Comparison of ENCODE assay signal across 1 cellular context in the genomic region with DNA sequence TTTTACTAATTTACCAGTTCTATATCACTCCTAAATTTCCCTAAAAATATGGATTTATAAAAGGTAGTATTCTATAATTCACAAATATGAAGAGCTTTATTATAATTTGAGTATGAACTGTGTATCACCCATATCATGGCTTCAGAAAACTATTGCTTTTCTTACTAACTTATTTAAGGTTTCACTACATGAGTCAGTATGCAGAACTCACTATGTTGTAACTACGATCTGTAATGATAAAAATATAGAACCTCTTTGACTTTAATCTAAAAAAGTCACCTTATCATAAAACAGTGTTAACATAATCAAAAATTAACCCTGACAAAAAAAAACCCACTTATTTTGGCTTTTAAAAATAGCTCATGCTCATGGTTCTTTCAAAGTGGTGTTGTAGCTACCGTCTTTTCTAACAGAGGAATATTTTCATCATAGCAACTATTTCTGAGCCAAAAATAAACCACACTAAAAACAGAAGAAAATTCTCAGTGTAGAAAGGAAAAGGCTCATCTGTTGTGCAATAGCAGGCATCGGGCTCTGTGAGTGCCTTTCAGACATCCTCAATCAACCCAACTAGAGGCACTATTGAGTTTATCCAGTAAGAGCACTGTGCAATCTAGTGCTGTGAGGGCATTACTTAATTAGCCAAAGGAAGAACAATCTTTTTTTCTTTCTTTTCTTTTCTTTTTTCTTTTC.
A peak's percentile ranks its signal among the peaks of the same experiment; 100 is the strongest.
TF ChIP-seq lines count a peak whose summit lies in the region.

No MANE protein-coding gene starts in this region.

TF ChIP-seq in K562, 482 proteins besides CTCF, POLR2A, EP300 and RAD21:
- TF ChIP-seq CXXC5 (CRISPR knock-in tag; IDR thresholded peaks at IDR 0.05), result no peak
- TF ChIP-seq, protein P1, sequence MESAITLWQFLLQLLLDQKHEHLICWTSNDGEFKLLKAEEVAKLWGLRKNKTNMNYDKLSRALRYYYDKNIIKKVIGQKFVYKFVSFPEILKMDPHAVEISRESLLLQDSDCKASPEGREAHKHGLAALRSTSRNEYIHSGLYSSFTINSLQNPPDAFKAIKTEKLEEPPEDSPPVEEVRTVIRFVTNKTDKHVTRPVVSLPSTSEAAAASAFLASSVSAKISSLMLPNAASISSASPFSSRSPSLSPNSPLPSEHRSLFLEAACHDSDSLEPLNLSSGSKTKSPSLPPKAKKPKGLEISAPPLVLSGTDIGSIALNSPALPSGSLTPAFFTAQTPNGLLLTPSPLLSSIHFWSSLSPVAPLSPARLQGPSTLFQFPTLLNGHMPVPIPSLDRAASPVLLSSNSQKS (CRISPR knock-in tag; IDR thresholded peaks at IDR 0.05), result no peak
- TF ChIP-seq, protein P2, sequence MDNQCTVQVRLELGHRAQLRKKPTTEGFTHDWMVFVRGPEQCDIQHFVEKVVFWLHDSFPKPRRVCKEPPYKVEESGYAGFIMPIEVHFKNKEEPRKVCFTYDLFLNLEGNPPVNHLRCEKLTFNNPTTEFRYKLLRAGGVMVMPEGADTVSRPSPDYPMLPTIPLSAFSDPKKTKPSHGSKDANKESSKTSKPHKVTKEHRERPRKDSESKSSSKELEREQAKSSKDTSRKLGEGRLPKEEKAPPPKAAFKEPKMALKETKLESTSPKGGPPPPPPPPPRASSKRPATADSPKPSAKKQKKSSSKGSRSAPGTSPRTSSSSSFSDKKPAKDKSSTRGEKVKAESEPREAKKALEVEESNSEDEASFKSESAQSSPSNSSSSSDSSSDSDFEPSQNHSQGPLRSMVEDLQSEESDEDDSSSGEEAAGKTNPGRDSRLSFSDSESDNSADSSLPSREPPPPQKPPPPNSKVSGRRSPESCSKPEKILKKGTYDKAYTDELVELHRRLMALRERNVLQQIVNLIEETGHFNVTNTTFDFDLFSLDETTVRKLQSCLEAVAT (IDR thresholded peaks at IDR 0.05), result peak in 1 of 2 experiments; percentile 98; a peak in 2 of 4 replicates
- TF ChIP-seq FOXP1 (CRISPR knock-in tag; IDR thresholded peaks at IDR 0.05), result no peak
- TF ChIP-seq, protein P3, sequence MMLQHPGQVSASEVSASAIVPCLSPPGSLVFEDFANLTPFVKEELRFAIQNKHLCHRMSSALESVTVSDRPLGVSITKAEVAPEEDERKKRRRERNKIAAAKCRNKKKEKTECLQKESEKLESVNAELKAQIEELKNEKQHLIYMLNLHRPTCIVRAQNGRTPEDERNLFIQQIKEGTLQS (IDR thresholded peaks at IDR 0.05), result peak; percentile 29; the same call in 1 of the 2 replicates
- TF ChIP-seq, protein P3 (CRISPR knock-in tag; conservative IDR thresholded peaks at IDR 0.05), result no peak
- peak; percentile 82 for TF ChIP-seq CEBPG (CRISPR knock-in tag; IDR thresholded peaks at IDR 0.05)
- TF ChIP-seq CEBPG (tag; conservative IDR thresholded peaks at IDR 0.05 in 1 of 2, IDR thresholded peaks at IDR 0.05 in 1 of 2), result peak; percentile 92 to 95
- TF ChIP-seq ZKSCAN1 (IDR thresholded peaks at IDR 0.05; ENCODE audit: low read depth, low read length), result no peak
- TF ChIP-seq, protein P4, sequence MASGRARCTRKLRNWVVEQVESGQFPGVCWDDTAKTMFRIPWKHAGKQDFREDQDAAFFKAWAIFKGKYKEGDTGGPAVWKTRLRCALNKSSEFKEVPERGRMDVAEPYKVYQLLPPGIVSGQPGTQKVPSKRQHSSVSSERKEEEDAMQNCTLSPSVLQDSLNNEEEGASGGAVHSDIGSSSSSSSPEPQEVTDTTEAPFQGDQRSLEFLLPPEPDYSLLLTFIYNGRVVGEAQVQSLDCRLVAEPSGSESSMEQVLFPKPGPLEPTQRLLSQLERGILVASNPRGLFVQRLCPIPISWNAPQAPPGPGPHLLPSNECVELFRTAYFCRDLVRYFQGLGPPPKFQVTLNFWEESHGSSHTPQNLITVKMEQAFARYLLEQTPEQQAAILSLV (tag; IDR thresholded peaks at IDR 0.05), result 0 out of 2 replicates have a peak, but pooled peaks have one; percentile 39
- no peak for TF ChIP-seq TOE1 (IDR thresholded peaks at IDR 0.05; ENCODE audit: borderline replicate concordance)
- TF ChIP-seq TOE1 (CRISPR knock-in tag; IDR thresholded peaks at IDR 0.05; ENCODE audit: borderline replicate concordance, low read depth), result no peak
- peak; percentile 98 for TF ChIP-seq CEBPB (tag; IDR thresholded peaks at IDR 0.05)
- no peak for TF ChIP-seq RB1 (IDR thresholded peaks at IDR 0.05; ENCODE audit: low read depth)
- TF ChIP-seq, protein P5, sequence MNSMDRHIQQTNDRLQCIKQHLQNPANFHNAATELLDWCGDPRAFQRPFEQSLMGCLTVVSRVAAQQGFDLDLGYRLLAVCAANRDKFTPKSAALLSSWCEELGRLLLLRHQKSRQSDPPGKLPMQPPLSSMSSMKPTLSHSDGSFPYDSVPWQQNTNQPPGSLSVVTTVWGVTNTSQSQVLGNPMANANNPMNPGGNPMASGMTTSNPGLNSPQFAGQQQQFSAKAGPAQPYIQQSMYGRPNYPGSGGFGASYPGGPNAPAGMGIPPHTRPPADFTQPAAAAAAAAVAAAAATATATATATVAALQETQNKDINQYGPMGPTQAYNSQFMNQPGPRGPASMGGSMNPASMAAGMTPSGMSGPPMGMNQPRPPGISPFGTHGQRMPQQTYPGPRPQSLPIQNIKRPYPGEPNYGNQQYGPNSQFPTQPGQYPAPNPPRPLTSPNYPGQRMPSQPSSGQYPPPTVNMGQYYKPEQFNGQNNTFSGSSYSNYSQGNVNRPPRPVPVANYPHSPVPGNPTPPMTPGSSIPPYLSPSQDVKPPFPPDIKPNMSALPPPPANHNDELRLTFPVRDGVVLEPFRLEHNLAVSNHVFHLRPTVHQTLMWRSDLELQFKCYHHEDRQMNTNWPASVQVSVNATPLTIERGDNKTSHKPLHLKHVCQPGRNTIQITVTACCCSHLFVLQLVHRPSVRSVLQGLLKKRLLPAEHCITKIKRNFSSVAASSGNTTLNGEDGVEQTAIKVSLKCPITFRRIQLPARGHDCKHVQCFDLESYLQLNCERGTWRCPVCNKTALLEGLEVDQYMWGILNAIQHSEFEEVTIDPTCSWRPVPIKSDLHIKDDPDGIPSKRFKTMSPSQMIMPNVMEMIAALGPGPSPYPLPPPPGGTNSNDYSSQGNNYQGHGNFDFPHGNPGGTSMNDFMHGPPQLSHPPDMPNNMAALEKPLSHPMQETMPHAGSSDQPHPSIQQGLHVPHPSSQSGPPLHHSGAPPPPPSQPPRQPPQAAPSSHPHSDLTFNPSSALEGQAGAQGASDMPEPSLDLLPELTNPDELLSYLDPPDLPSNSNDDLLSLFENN (IDR thresholded peaks at IDR 0.05; ENCODE audit: low read depth in 2 of 2, low read length in 2 of 2), result peak in 1 of 2 experiments; percentile 69; a peak in 2 of 4 replicates
- no peak for TF ChIP-seq EWSR1 (IDR thresholded peaks at IDR 0.05; ENCODE audit: borderline replicate concordance, low read depth, partially characterized antibody)
- no peak for TF ChIP-seq ZNF316 (IDR thresholded peaks at IDR 0.05)
- TF ChIP-seq FOXJ3 (CRISPR knock-in tag; IDR thresholded peaks at IDR 0.05), result no peak
- peak; percentile 96 for TF ChIP-seq ZBTB17 (CRISPR knock-in tag; IDR thresholded peaks at IDR 0.05)
